In genomic region chr20:45061244-45061643, GRCh38 we compare ENCODE assay signal across 9 cellular contexts. TPM values are rescaled to one million over a fixed set of nuclear protein-coding genes. Genes with fewer than 3 reads are reported as not detected.
DNase-seq lines count a peak whose midpoint lies in the region; ATAC-seq, FAIRE-seq and TF ChIP-seq lines count a peak whose summit lies in the region.
"Had no signal": no experiment of that assay in that cellular context is flagged by ENCODE, and none has a peak within 500 bp of the region (broad histone marks: within the 10 kb centered on the region; RNA-seq: fewer than 3 reads in every experiment).

No MANE protein-coding gene starts in this region.

- no peak for ATAC-seq in GM18909 (IDR thresholded peaks at IDR 0.05; ENCODE audit: poor library complexity, unreplicated experiment)

- no peak for TF ChIP-seq CTCF in epithelial cell of proximal tubule (conservative IDR thresholded peaks at IDR 0.05; ENCODE audit: low read depth, low read length)

- DNase-seq in GM03348 (ENCODE audit: low spot score) (peak; percentile 81), RCC 7860 (ENCODE audit: low spot score) (peak; percentile 91), epithelial cell of proximal tubule (ENCODE audit: low read depth) (peak; percentile 91), skeletal muscle cell (ENCODE audit: low read depth) (peak; percentile 72), T-helper 1 cell (no peak), NCI-H2029 (lab: John Stamatoyannopoulos, UW) (no peak)

- peak; percentile 96 for FAIRE-seq in RCC 7860 (lab: Jason Lieb, UNC)
- FAIRE-seq: endometrium had no signal

- H3K4me3 ChIP-seq in epithelial cell of proximal tubule (ENCODE audit: low read depth, low read length) (no peak overlapping the region), skeletal muscle cell (ENCODE audit: low read depth, low read length) (no peak overlapping the region)

RNA-seq across cellular contexts. Expression of gene KCNS1, which starts 39.7 kb away (rescaled TPM):
- total RNA-seq in epithelial cell of proximal tubule: 8.1 and 10.9 TPM in 2 replicates
- total RNA-seq: mesothelial cell of epicardium had no signal

RNA-seq across cellular contexts. Expression of gene WFDC5, which starts 53.7 kb away (rescaled TPM):
- not detected in 2 replicates for total RNA-seq in epithelial cell of proximal tubule
- total RNA-seq: mesothelial cell of epicardium had no signal

Comparison
In these comparisons a context has a peak if more than half of its experiments do, and no peak if none do; other contexts are left out.
1. DNase-seq: peak in GM03348 (single experiment), RCC 7860 (single experiment), epithelial cell of proximal tubule (single experiment) and skeletal muscle cell (single experiment); none in T-helper 1 cell (0 of 5) and NCI-H2029 (single experiment).